In the genomic region with DNA sequence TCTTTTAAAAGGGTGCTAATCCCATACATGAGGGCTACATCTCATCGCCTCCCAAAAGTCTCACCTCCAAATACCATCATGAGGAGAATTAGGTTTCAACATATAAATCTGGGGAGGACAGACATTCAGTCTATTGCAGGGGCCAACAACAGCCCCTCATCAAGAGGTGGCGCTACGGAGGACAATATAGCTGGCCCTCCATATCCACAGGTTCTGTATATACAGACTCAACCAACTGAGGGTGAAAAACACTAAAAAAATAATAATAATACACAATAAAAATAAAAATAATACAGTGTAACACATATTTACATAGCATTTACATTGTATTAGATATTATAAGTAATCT, we compare ENCODE assay signal across 1 cellular context.
TF ChIP-seq lines count a peak whose summit lies in the region.

No MANE protein-coding gene starts in this region.

TF ChIP-seq in H1, 55 proteins besides CTCF, POLR2A, EP300 and RAD21:
- TF ChIP-seq ASH2L (IDR thresholded peaks at IDR 0.05; ENCODE audit: low read length): no peak
- no peak for TF ChIP-seq SAP30 (IDR thresholded peaks at IDR 0.05; ENCODE audit: insufficient read depth, insufficient replicate concordance, low read length)
- no peak for TF ChIP-seq RNF2 (IDR thresholded peaks at IDR 0.05; ENCODE audit: borderline replicate concordance, low read depth, low read length, missing control alignments, poor library complexity, severe bottlenecking)
- TF ChIP-seq RBBP5 (IDR thresholded peaks at IDR 0.05; ENCODE audit: borderline replicate concordance, low read depth, low read length): no peak
- no peak for TF ChIP-seq POLR2AphosphoS5 (IDR thresholded peaks at IDR 0.05; ENCODE audit: low read depth, low read length)
- TF ChIP-seq CREB1 (IDR thresholded peaks at IDR 0.05): no peak
- no peak for TF ChIP-seq NANOG (IDR thresholded peaks at IDR 0.05; ENCODE audit: insufficient read depth, low read depth, low read length, poor library complexity, severe bottlenecking)
- no peak for TF ChIP-seq TAF7 (optimal IDR thresholded peaks at IDR 0.05; ENCODE audit: borderline replicate concordance, low read depth, low read length)
- no peak for TF ChIP-seq SP2 (IDR thresholded peaks at IDR 0.05; ENCODE audit: low read length)
- TF ChIP-seq GABPA (IDR thresholded peaks at IDR 0.05; ENCODE audit: borderline replicate concordance, insufficient read depth, low read length): no peak
- TF ChIP-seq KDM1A (IDR thresholded peaks at IDR 0.05; ENCODE audit: borderline replicate concordance, low read length): no peak
- no peak for TF ChIP-seq BACH1 (IDR thresholded peaks at IDR 0.05; ENCODE audit: low read length)
- TF ChIP-seq, protein P1, sequence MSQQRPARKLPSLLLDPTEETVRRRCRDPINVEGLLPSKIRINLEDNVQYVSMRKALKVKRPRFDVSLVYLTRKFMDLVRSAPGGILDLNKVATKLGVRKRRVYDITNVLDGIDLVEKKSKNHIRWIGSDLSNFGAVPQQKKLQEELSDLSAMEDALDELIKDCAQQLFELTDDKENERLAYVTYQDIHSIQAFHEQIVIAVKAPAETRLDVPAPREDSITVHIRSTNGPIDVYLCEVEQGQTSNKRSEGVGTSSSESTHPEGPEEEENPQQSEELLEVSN (IDR thresholded peaks at IDR 0.05): no peak
- no peak for TF ChIP-seq BCL11A (IDR thresholded peaks at IDR 0.05; ENCODE audit: low read depth in 2 of 2, low read length in 2 of 2)
- TF ChIP-seq, protein P2, sequence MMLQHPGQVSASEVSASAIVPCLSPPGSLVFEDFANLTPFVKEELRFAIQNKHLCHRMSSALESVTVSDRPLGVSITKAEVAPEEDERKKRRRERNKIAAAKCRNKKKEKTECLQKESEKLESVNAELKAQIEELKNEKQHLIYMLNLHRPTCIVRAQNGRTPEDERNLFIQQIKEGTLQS (IDR thresholded peaks at IDR 0.05; ENCODE audit: insufficient read depth, low read depth, low read length): no peak
- TF ChIP-seq SIN3A (conservative IDR thresholded peaks at IDR 0.05 in 1 of 2, IDR thresholded peaks at IDR 0.05 in 1 of 2; ENCODE audit: low read depth in 1 of 2, low read length in 2 of 2): no peak
TF ChIP-seq in H1: peak in this region for 0.
